ENCODE assay signal across 8 cellular contexts in the genomic region with DNA sequence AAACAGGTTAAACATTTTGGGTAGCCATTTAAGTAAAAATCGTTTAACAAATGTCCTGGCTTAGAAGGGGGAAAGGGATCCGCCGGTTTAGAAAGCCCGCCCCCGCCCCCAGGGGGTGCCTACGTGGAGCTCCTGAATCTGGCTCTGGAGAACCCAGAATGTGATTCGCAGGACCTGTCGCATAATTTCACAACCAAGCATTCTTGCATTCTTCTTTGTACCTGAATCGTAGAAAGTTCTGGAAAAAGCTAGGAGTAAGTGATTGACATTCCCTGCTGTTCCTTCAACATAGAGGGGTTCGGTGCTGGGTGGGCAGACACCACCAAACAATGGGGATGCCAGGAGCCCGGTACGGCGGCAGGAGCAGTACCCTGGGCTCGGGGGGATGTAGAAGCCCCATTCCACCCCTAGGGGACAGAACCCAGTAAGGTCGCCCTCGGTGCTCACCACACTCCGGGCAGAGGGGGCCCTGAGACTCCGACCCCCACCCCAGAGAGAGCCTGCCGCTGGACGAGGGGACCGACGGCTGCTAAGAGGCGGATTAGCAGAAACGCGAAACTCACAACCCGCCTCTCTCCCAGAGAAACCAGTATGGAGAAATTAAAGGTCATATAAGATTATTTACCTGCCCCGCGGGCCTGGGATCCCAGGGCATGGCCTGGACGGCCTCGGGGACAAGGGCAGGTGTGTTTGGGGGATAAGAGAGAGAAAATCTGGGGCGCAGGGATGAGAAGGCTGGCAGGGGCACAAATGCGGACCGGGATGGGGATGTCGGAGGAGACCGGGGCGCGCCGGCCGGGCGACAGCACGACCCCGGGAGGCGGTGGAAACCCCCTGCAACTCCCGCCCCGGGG. TPM values are rescaled to one million over a fixed set of nuclear protein-coding genes. Genes with fewer than 3 reads are reported as not detected.
DNase-seq lines count a peak whose midpoint lies in the region; ATAC-seq, FAIRE-seq and TF ChIP-seq lines count a peak whose summit lies in the region.

No MANE protein-coding gene starts in this region.

- TF ChIP-seq CTCF in CD8-positive, alpha-beta T cell (IDR thresholded peaks at IDR 0.05) = no peak
- TF ChIP-seq CTCF in PC-9 (conservative IDR thresholded peaks at IDR 0.05) (no peak), HepG2 (CRISPR knock-in tag; IDR thresholded peaks at IDR 0.05) (peak; percentile 18; the same call in 1 of the 2 replicates), thoracic aorta (IDR thresholded peaks at IDR 0.05) (peak; percentile 24)

- peaks cover 8% of the 10 kb centered on the region for H3K4me1 ChIP-seq in CD8-positive, alpha-beta T cell (ENCODE audit: insufficient read depth, low read length)
- H3K4me1 ChIP-seq in PC-9 (replicated peaks; ENCODE audit: insufficient read depth) = no peaks in the 10 kb centered on the region
- peaks cover 24% of the 10 kb centered on the region for H3K4me1 ChIP-seq in HepG2 (ENCODE audit: insufficient read depth, low read length)
- H3K4me1 ChIP-seq in thoracic aorta (ENCODE audit: control insufficient read depth in 1 of 2, low read depth in 2 of 2) = peaks cover 10 to 56% of the 10 kb centered on the region in 2 donors

- H4K20me1 ChIP-seq in PC-9 (ENCODE audit: insufficient read depth) (no peaks in the 10 kb centered on the region), HepG2 (ENCODE audit: insufficient read depth, low read length) (no peaks in the 10 kb centered on the region)

- TF ChIP-seq POLR2A in HepG2 (IDR thresholded peaks at IDR 0.05; ENCODE audit: insufficient read depth in 1 of 2, low read depth in 2 of 2, low read length in 2 of 2) = no peak

- POLR2A ChIA-PET in CD8-positive, alpha-beta T cell (lab: Charles Lee) = no interaction called here
- POLR2A ChIA-PET in PC-9 (lab: Charles Lee; ENCODE audit: unreplicated experiment) (interaction anchor here (0.5 kb wide), 1 partner anchor 416 kb away, joined by 3 read pairs; no protein-coding TSS in a partner anchor), HepG2 (lab: Yijun Ruan, JAX) (no interaction called here)

- peaks cover 18% of the 10 kb centered on the region for H3K27me3 ChIP-seq in CD8-positive, alpha-beta T cell (ENCODE audit: insufficient read depth, low read length)
- H3K27me3 ChIP-seq in PC-9 (ENCODE audit: insufficient read depth, low read depth) = no peaks in the 10 kb centered on the region
- H3K27me3 ChIP-seq in HepG2 (ENCODE audit: control insufficient read depth in 1 of 2, insufficient read depth in 2 of 2, low read length in 2 of 2) = peaks cover 0 to 5% of the 10 kb centered on the region in 2 experiments; a peak in 1 of 5 replicates
- no peaks in the 10 kb centered on the region for H3K27me3 ChIP-seq in thoracic aorta (replicated peaks; ENCODE audit: insufficient read depth)

- H3K9ac ChIP-seq in HepG2 (ENCODE audit: insufficient read depth, low read depth, low read length) = peak overlapping the region; percentile 64

- no peaks in the 10 kb centered on the region for H3F3A ChIP-seq in PC-9 (ENCODE audit: insufficient read depth, low read depth)

- 3% methylated on average over 19 of the region's 45 CpGs for WGBS in HepG2 (ENCODE audit: low lambda C conversion rate)

- no peaks in the 10 kb centered on the region for H3K9me2 ChIP-seq in PC-9 (ENCODE audit: insufficient read depth)

- CTCF ChIA-PET in CD8-positive, alpha-beta T cell (lab: Charles Lee) = interaction anchor here (0.6 kb wide), 1 partner anchor 66 kb away, joined by 3 read pairs; no protein-coding TSS in a partner anchor
- CTCF ChIA-PET in PC-9 (lab: Charles Lee) (no interaction called here), HepG2 (lab: Yijun Ruan, JAX; ENCODE audit: low intra/inter-chr PET ratio, low total read pairs) (no interaction called here)

- no peaks in the 10 kb centered on the region for H3K9me3 ChIP-seq in CD8-positive, alpha-beta T cell (ENCODE audit: low read length)
- H3K9me3 ChIP-seq in PC-9 (ENCODE audit: insufficient read depth, low read depth) (no peaks in the 10 kb centered on the region), HepG2 (ENCODE audit: low read length) (no peaks in the 10 kb centered on the region), thoracic aorta (no peaks in the 10 kb centered on the region)

- peaks cover 18% of the 10 kb centered on the region for H3K4me1 Mint-ChIP-seq in CD8-positive, alpha-beta T cell (ENCODE audit: low read depth)
- peaks cover 11% of the 10 kb centered on the region for H3K4me1 Mint-ChIP-seq in central memory CD8-positive, alpha-beta T cell

- no peaks in the 10 kb centered on the region for H3K36me3 ChIP-seq in CD8-positive, alpha-beta T cell (ENCODE audit: insufficient read depth, low read length)
- H3K36me3 ChIP-seq in PC-9 (ENCODE audit: low read depth) (no peaks in the 10 kb centered on the region), HepG2 (replicated peaks in 1 of 2; ENCODE audit: control insufficient read depth in 1 of 2, insufficient read depth in 2 of 2, low read length in 2 of 2) (no peaks in the 10 kb centered on the region), thoracic aorta (no peaks in the 10 kb centered on the region)

- no peak for FAIRE-seq in HepG2 (lab: Jason Lieb, UNC)

- TF ChIP-seq EP300 in HepG2 (IDR thresholded peaks at IDR 0.05; ENCODE audit: low read depth in 2 of 2, low read length in 2 of 2) (no peak), HepG2 (CRISPR knock-in tag; IDR thresholded peaks at IDR 0.05; ENCODE audit: borderline replicate concordance) (no peak)

- intact Hi-C loops in CD8-positive, alpha-beta T cell (cut with DNase I, micrococcal nuclease) = no loop called here
- intact Hi-C loops in PC-9 (cut with micrococcal nuclease; ENCODE audit: unreplicated experiment) (no loop called here), HepG2 (cut with micrococcal nuclease; ENCODE audit: unreplicated experiment) (loop anchor here (2.0 kb wide), 1 partner anchor 257 kb away; no protein-coding TSS in a partner anchor)

- H3K4me2 ChIP-seq in PC-9 (peak overlapping the region; percentile 92), HepG2 (ENCODE audit: low read depth, low read length) (peak overlapping the region; percentile 93)

- H3K27me3 Mint-ChIP-seq in CD8-positive, alpha-beta T cell (ENCODE audit: low read depth) = peaks cover 49% of the 10 kb centered on the region
- peaks cover 83% of the 10 kb centered on the region for H3K27me3 Mint-ChIP-seq in central memory CD8-positive, alpha-beta T cell

- no peaks in the 10 kb centered on the region for H3K79me2 ChIP-seq in PC-9 (ENCODE audit: low read depth)
- no peaks in the 10 kb centered on the region for H3K79me2 ChIP-seq in HepG2 (ENCODE audit: insufficient read depth, low read length)

- H3K27ac Mint-ChIP-seq in CD8-positive, alpha-beta T cell = no peak overlapping the region
- no peak overlapping the region for H3K27ac Mint-ChIP-seq in central memory CD8-positive, alpha-beta T cell (ENCODE audit: low read depth)

- DNase-seq in CD8-positive, alpha-beta T cell = peak in 1 of 7 experiments; percentile 4
- peak in 1 of 2 experiments; percentile 3 for DNase-seq in PC-9
- DNase-seq in central memory CD8-positive, alpha-beta T cell (ENCODE audit: low spot score in 2 of 2) = no peak
- DNase-seq in HepG2 (ENCODE audit: low spot score) = peak; percentile 23
- no peak for DNase-seq in thoracic aorta (ENCODE audit: low spot score)
- no peak for DNase-seq in NK-92 treated with Interleukin-12 subunit alpha and Interleukin-12 subunit beta, amount 100 ng/mL, for 24 hours (lab: John Stamatoyannopoulos, UW)

- in situ Hi-C loops in HepG2 (cut with HindIII; ENCODE audit: extremely low pct_ligation_motif_present, low pct_unique_long_range_greater_than_20kb) = no loop called here

- H3K4me3 ChIP-seq in CD8-positive, alpha-beta T cell (ENCODE audit: low read depth, low read length) = peak overlapping the region; percentile 62
- H3K4me3 ChIP-seq in PC-9 = peak overlapping the region; percentile 72
- peak overlapping the region; percentile 72 to 85 (median 77) for H3K4me3 ChIP-seq in HepG2 (replicated peaks in 1 of 3; ENCODE audit: insufficient read depth in 1 of 3, low read depth in 2 of 3, low read length in 3 of 3)
- peak overlapping the region; percentile 92 for H3K4me3 ChIP-seq in thoracic aorta

- ATAC-seq in CD8-positive, alpha-beta T cell = peak; percentile 37
- ATAC-seq in GM18907 (IDR thresholded peaks at IDR 0.05; ENCODE audit: unreplicated experiment) (peak; percentile 70), HG03064 (IDR thresholded peaks at IDR 0.05; ENCODE audit: low read depth, unreplicated experiment) (peak; percentile 37), HepG2 (peak; percentile 82), thoracic aorta (ENCODE audit: insufficient number of reproducible peaks, low FRiP score, low read depth) (peak; percentile 6)
- peak; percentile 15 for ATAC-seq in central memory CD8-positive, alpha-beta T cell (replicated peaks; ENCODE audit: extremely low read depth, poor library complexity, severe bottlenecking)

- no peak overlapping the region for H3K27ac ChIP-seq in CD8-positive, alpha-beta T cell (ENCODE audit: low read depth, low read length)
- H3K27ac ChIP-seq in PC-9 (no peak overlapping the region), HepG2 (ENCODE audit: extremely low read length, insufficient read depth, low read length) (no peak overlapping the region), thoracic aorta (peak overlapping the region; percentile 88 to 96)

- no peaks in the 10 kb centered on the region for H3K9me3 Mint-ChIP-seq in CD8-positive, alpha-beta T cell
- H3K9me3 Mint-ChIP-seq in central memory CD8-positive, alpha-beta T cell = no peaks in the 10 kb centered on the region

- peak overlapping the region; percentile 91 for H3K4me3 Mint-ChIP-seq in CD8-positive, alpha-beta T cell
- H3K4me3 Mint-ChIP-seq in central memory CD8-positive, alpha-beta T cell = peak overlapping the region; percentile 85

- TF ChIP-seq RAD21 in HepG2 (CRISPR knock-in tag; IDR thresholded peaks at IDR 0.05) = no peak

- BruUV-seq in PC-9 (replicated peaks; lab: Mats Ljungman, UMichigan) = TSS peak; percentile 63
- no TSS peak for BruUV-seq in HepG2 (replicated peaks; lab: Mats Ljungman, UMichigan)

- H2AFZ ChIP-seq in PC-9 (peak overlapping the region; percentile 99), HepG2 (ENCODE audit: low read length) (peak overlapping the region; percentile 70)

- no peaks in the 10 kb centered on the region for H3K36me3 Mint-ChIP-seq in CD8-positive, alpha-beta T cell
- no peaks in the 10 kb centered on the region for H3K36me3 Mint-ChIP-seq in central memory CD8-positive, alpha-beta T cell (ENCODE audit: insufficient read depth)

RNA-seq across cellular contexts. Expression of a gene that starts 0.5 kb away (rescaled TPM):
- not detected for total RNA-seq in CD8-positive, alpha-beta T cell
- total RNA-seq in PC-9 (2021) = 4.1 and 4.5 TPM in 2 replicates
- 7.2 and 9.0 TPM in 2 replicates for total RNA-seq in HepG2 (2016; rRNA removed; fragmentation: Illumina TruSeq; extraction: Trizol)
- 2.2 and 2.8 TPM in 2 replicates for total RNA-seq in HepG2 (2016; cell fraction: cytosol; rRNA removed; fragmentation: Illumina TruSeq; extraction: Trizol; ENCODE audit: low read depth)
- total RNA-seq in HepG2 (2016; cell fraction: insoluble cytoplasmic fraction; rRNA removed; fragmentation: Illumina TruSeq; extraction: Trizol) = 7.2 and 8.9 TPM in 2 replicates
- total RNA-seq in HepG2 (2016; cell fraction: membrane; rRNA removed; fragmentation: Illumina TruSeq; extraction: Trizol) = 2.3 and 2.6 TPM in 2 replicates
- 2.8 and 3.1 TPM in 2 replicates for total RNA-seq in HepG2 (2016; cell fraction: nucleus; rRNA removed; fragmentation: Illumina TruSeq; extraction: Trizol)
- 4.7 and 8.0 TPM in 2 replicates for polyA plus RNA-seq in HepG2 (2011; rRNA removed)
- 5.0 and 8.2 TPM in 2 replicates for polyA plus RNA-seq in HepG2 (2011; cell fraction: cytosol; rRNA removed)
- 1.5 and 2.2 TPM in 2 replicates for polyA plus RNA-seq in HepG2 (2011; cell fraction: nucleus; rRNA removed)
- polyA plus RNA-seq in HepG2 (2012) = 4.8 and 7.0 TPM in 2 replicates
- polyA plus RNA-seq in HepG2 (2016; cell fraction: cytosol; fragmentation: Illumina TruSeq; extraction: Trizol; ENCODE audit: low read depth) = 1.2 and 1.6 TPM in 2 replicates
- 8.7 and 10.0 TPM in 2 replicates for polyA plus RNA-seq in HepG2 (2016; cell fraction: insoluble cytoplasmic fraction; fragmentation: Illumina TruSeq; extraction: Trizol; ENCODE audit: low read depth)
- 1.2 and 1.9 TPM in 2 replicates for polyA plus RNA-seq in HepG2 (2016; cell fraction: membrane; fragmentation: Illumina TruSeq; extraction: Trizol; ENCODE audit: low read depth)
- 2.8 and 3.5 TPM in 2 replicates for polyA plus RNA-seq in HepG2 (2016; cell fraction: nucleus; fragmentation: Illumina TruSeq; extraction: Trizol; ENCODE audit: insufficient read depth, low read depth)
- polyA minus RNA-seq in HepG2 (2011; rRNA and poly(A)+ RNA removed; ENCODE audit: low replicate concordance) = 4.6 and 5.9 TPM in 2 replicates
- polyA minus RNA-seq in HepG2 (2011; cell fraction: cytosol; rRNA and poly(A)+ RNA removed) = 2.4 and 4.0 TPM in 2 replicates
- 3.1 and 6.2 TPM in 2 replicates for polyA minus RNA-seq in HepG2 (2011; cell fraction: nucleus; rRNA and poly(A)+ RNA removed)
- total RNA-seq in thoracic aorta = 10 to 100 TPM; 75.0 to 93.5 TPM

Comparison
In these comparisons a context has a peak if more than half of its experiments do, and no peak if none do; other contexts are left out.
1. ATAC-seq: peak in every context shown above with its lines; median percentile 82 in HepG2; 70 in GM18907; 37 in CD8-positive, alpha-beta T cell; 37 in HG03064; 15 in central memory CD8-positive, alpha-beta T cell; 6 in thoracic aorta.
2. H3K27ac ChIP-seq: peak in thoracic aorta (2 of 2); none in CD8-positive, alpha-beta T cell (single experiment), PC-9 (single experiment) and HepG2 (single experiment).
3. CTCF ChIP-seq: peak in HepG2 (single experiment) and thoracic aorta (single experiment); none in CD8-positive, alpha-beta T cell (single experiment) and PC-9 (single experiment).
4. RNA of a gene that starts 0.5 kb away (total RNA-seq): 75.0 to 93.5 TPM in thoracic aorta; 2.2 to 9.0 TPM in HepG2, 4.1 to 4.5 TPM in PC-9 and not detected in CD8-positive, alpha-beta T cell; every median in the first group is over 4 times any median in the second.
5. Peak in every context shown above with its lines, with median percentiles within 50 percentile points of each other: H3K4me3 ChIP-seq.